9 cellular contexts compared by ENCODE assay signal in the genomic region with DNA sequence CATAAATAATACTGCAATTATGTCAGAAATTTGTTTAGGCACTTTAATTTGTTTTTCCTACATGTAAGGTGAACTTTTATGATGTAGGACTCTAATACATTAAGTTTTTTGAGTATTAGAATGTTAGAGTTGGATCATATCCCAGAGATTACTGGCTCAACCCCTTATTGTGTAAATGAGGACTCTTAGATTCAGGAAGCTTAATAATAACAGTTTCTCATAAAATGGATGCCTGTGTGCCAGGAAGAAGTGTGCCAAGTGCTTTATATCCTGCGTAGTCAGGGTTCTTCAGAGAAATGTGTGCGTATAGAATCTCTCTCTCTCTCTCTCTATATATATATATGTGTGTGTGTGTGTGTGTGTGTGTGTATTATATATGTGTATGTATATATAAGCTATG.
"Had no signal": no experiment of that assay in that cellular context is flagged by ENCODE, and none has a peak within 500 bp of the region (broad histone marks: within the 10 kb centered on the region; RNA-seq: fewer than 3 reads in every experiment).

No MANE protein-coding gene starts in this region.

- H3K27ac ChIP-seq: GM23248, HL-60 had no signal

- H3K27me3 Mint-ChIP-seq: IgD-negative memory B cell had no signal

- H3K27ac Mint-ChIP-seq: HFFc6, IgD-negative memory B cell had no signal

- H3K4me1 Mint-ChIP-seq: IgD-negative memory B cell had no signal

- H3K9ac ChIP-seq: GM23248 had no signal

- H3K36me3 ChIP-seq: HAP-1 had no signal

- H2AFZ ChIP-seq: GM23248 had no signal

- H3K9me3 ChIP-seq: HAP-1 had no signal

- H3K4me3 ChIP-seq: GM23248, HAP-1 had no signal

- H3K4me3 Mint-ChIP-seq: HFFc6, IgD-negative memory B cell had no signal

- ATAC-seq: HCT116, HepG2 had no signal

- DNase-seq: GM23248, GOT3, H7, HFFc6 had no signal
